ENCODE assay signal across 1 cellular context in genomic region chr4:17636696-17637351, GRCh38.
A peak's percentile ranks its signal among the peaks of the same experiment; 100 is the strongest.
TF ChIP-seq lines count a peak whose summit lies in the region.

No MANE protein-coding gene starts in this region.

TF ChIP-seq in HepG2, 621 proteins besides CTCF, POLR2A, EP300 and RAD21 (continued from another document):
- no peak for TF ChIP-seq ZBTB34 (CRISPR knock-in tag; IDR thresholded peaks at IDR 0.05)
- TF ChIP-seq RBM22 (optimal IDR thresholded peaks at IDR 0.05; ENCODE audit: low read length): peak; percentile 87
- TF ChIP-seq ATF2 (CRISPR knock-in tag; IDR thresholded peaks at IDR 0.05): no peak
- no peak for TF ChIP-seq SMARCE1 (IDR thresholded peaks at IDR 0.05; ENCODE audit: borderline replicate concordance)
- TF ChIP-seq ZNF780A (CRISPR knock-in tag; IDR thresholded peaks at IDR 0.05): no peak
- TF ChIP-seq ZFY (CRISPR knock-in tag; IDR thresholded peaks at IDR 0.05): no peak
- TF ChIP-seq NAIF1 (CRISPR knock-in tag; IDR thresholded peaks at IDR 0.05; ENCODE audit: borderline replicate concordance): no peak
- TF ChIP-seq USF2 (IDR thresholded peaks at IDR 0.05; ENCODE audit: low read depth, low read length): no peak
- no peak for TF ChIP-seq USF2 (CRISPR knock-in tag; IDR thresholded peaks at IDR 0.05; ENCODE audit: borderline replicate concordance)
- TF ChIP-seq GLMP (CRISPR knock-in tag; IDR thresholded peaks at IDR 0.05; ENCODE audit: borderline replicate concordance): no peak
- TF ChIP-seq MNT (IDR thresholded peaks at IDR 0.05): no peak
- TF ChIP-seq MBD4 (IDR thresholded peaks at IDR 0.05; ENCODE audit: borderline replicate concordance, low read length): no peak
- no peak for TF ChIP-seq ZNF615 (CRISPR knock-in tag; IDR thresholded peaks at IDR 0.05; ENCODE audit: borderline replicate concordance)
- TF ChIP-seq BRF2 (CRISPR knock-in tag; IDR thresholded peaks at IDR 0.05): no peak
- no peak for TF ChIP-seq ZNF331 (CRISPR knock-in tag; IDR thresholded peaks at IDR 0.05)
- TF ChIP-seq GTF3A (CRISPR knock-in tag; conservative IDR thresholded peaks at IDR 0.05): no peak
- TF ChIP-seq ZNF678 (CRISPR knock-in tag; IDR thresholded peaks at IDR 0.05): no peak
- TF ChIP-seq MXD4 (CRISPR knock-in tag; IDR thresholded peaks at IDR 0.05): no peak
- TF ChIP-seq ERF (CRISPR knock-in tag; IDR thresholded peaks at IDR 0.05): no peak
- TF ChIP-seq ZBTB33 (CRISPR knock-in tag; IDR thresholded peaks at IDR 0.05): peak; percentile 27; the same call in 1 of the 2 replicates
- no peak for TF ChIP-seq GABPB1 (CRISPR knock-in tag; IDR thresholded peaks at IDR 0.05)
